In genomic region chr20:62391165-62392076, GRCh38 we compare ENCODE assay signal across 2 cellular contexts.
A peak's percentile ranks its signal among the peaks of the same experiment; 100 is the strongest.
TF ChIP-seq lines count a peak whose summit lies in the region.

No MANE protein-coding gene starts in this region.

TF ChIP-seq in IMR-90, 13 proteins besides CTCF, POLR2A, EP300 and RAD21:
- no peak for TF ChIP-seq CHD1 (IDR thresholded peaks at IDR 0.05; ENCODE audit: low read depth, low read length)
- no peak for TF ChIP-seq USF2 (IDR thresholded peaks at IDR 0.05; ENCODE audit: low read depth, low read length)
- TF ChIP-seq ELK1 (IDR thresholded peaks at IDR 0.05; ENCODE audit: borderline replicate concordance, low read depth, low read length) = no peak
- no peak for TF ChIP-seq FOS (IDR thresholded peaks at IDR 0.05; ENCODE audit: low read depth, low read length)
- TF ChIP-seq NFE2L2 (IDR thresholded peaks at IDR 0.05; ENCODE audit: low read depth, low read length) = no peak
- no peak for TF ChIP-seq MAFK (IDR thresholded peaks at IDR 0.05; ENCODE audit: low read depth, low read length)
- TF ChIP-seq MAZ (IDR thresholded peaks at IDR 0.05; ENCODE audit: borderline replicate concordance, low read depth, low read length) = no peak
- TF ChIP-seq MXI1 (IDR thresholded peaks at IDR 0.05; ENCODE audit: borderline replicate concordance, low read depth, low read length) = no peak
- no peak for TF ChIP-seq BHLHE40 (IDR thresholded peaks at IDR 0.05; ENCODE audit: low read depth, low read length)

TF ChIP-seq in liver, 16 proteins besides CTCF, POLR2A, EP300 and RAD21:
- peak in 1 of 2 donors; percentile 78 for TF ChIP-seq HNF4A (conservative IDR thresholded peaks at IDR 0.05)
- peak in 1 of 2 donors; percentile 80 for TF ChIP-seq RXRA (IDR thresholded peaks at IDR 0.05)
- peak in 1 of 2 donors; percentile 49 for TF ChIP-seq GABPA (IDR thresholded peaks at IDR 0.05 in 1 of 2, conservative IDR thresholded peaks at IDR 0.05 in 1 of 2)
- TF ChIP-seq FOXA1 (IDR thresholded peaks at IDR 0.05) = no peak
